ENCODE assay signal across 19 cellular contexts in the genomic region with DNA sequence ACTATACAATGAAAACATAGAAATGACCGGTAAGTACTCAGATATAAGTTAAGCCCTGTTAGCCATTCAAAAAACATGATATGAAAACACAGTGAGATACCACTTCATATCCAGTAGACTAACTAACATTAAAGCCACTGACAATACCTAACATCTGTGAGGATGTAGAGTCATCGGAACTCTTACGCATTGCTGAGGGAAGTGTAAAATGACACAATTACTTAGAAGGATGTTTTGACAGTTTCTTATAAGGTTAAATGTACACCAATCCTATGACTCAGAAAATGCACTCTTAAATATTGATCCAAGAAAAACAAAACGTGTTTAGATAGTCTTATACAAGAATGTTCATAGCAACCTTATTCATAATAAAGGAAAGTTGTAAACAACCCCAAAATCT.
"Had no signal": no experiment of that assay in that cellular context is flagged by ENCODE, and none has a peak within 500 bp of the region (broad histone marks: within the 10 kb centered on the region; RNA-seq: fewer than 3 reads in every experiment).

No MANE protein-coding gene starts in this region.

- H3K27ac Mint-ChIP-seq: activated B cell treated with CpG ODN at 0.5 μM for 24 hours; activated CD8-positive, alpha-beta memory T cell treated with anti-CD3 and anti-CD28 coated beads, Interleukin-2, amount 10 ng/mL, durations not matched to agents 7 days and 5 days; activated naive CD4-positive, alpha-beta T cell treated with anti-CD3 and anti-CD28 coated beads for 36 hours; activated naive CD8-positive, alpha-beta T cell; activated T-cell treated with anti-CD3 and anti-CD28 coated beads, Interleukin-2, amount 50 U/mL, for 24 hours; T-helper 17 cell had no signal

- H3K4me1 Mint-ChIP-seq: activated B cell treated with CpG ODN at 0.5 μM for 24 hours; activated CD8-positive, alpha-beta memory T cell treated with anti-CD3 and anti-CD28 coated beads, Interleukin-2, amount 10 ng/mL, durations not matched to agents 7 days and 5 days; T-helper 17 cell had no signal

- H3K4me3 Mint-ChIP-seq: activated B cell treated with CpG ODN at 0.5 μM for 24 hours; activated CD8-positive, alpha-beta memory T cell treated with anti-CD3 and anti-CD28 coated beads, Interleukin-2, amount 10 ng/mL, durations not matched to agents 7 days and 5 days; activated naive CD4-positive, alpha-beta T cell treated with anti-CD3 and anti-CD28 coated beads for 36 hours; activated naive CD8-positive, alpha-beta T cell; activated T-cell treated with anti-CD3 and anti-CD28 coated beads, Interleukin-2, amount 50 U/mL, for 24 hours; T-helper 17 cell had no signal

- H3K27me3 Mint-ChIP-seq: activated B cell treated with CpG ODN at 0.5 μM for 24 hours; activated CD8-positive, alpha-beta memory T cell treated with anti-CD3 and anti-CD28 coated beads, Interleukin-2, amount 10 ng/mL, durations not matched to agents 7 days and 5 days; activated naive CD8-positive, alpha-beta T cell; activated T-cell treated with anti-CD3 and anti-CD28 coated beads, Interleukin-2, amount 50 U/mL, for 24 hours; T-helper 17 cell had no signal

- DNase-seq: activated B cell treated with CpG ODN at 0.5 μM for 24 hours; activated CD4-positive, alpha-beta T cell treated with anti-CD3 and anti-CD28 coated beads for 48 hours; activated CD4-positive, alpha-beta T cell treated with anti-CD3 and anti-CD28 coated beads, Interleukin-2, amount 50 U/mL, for 48 hours; activated CD8-positive, alpha-beta memory T cell treated with anti-CD3 and anti-CD28 coated beads, Interleukin-2, amount 10 ng/mL, durations not matched to agents 7 days and 5 days; activated gamma-delta T cell; activated naive CD4-positive, alpha-beta T cell treated with anti-CD3 and anti-CD28 coated beads for 36 hours; activated T-cell treated with anti-CD3 and anti-CD28 coated beads, Interleukin-2, amount 50 U/mL, for 24 hours; amygdala; central memory CD4-positive, alpha-beta T cell; NCI-H1105 treated with DMSO at 0.1 percent for 48 hours; NCI-H1436 treated with DMSO at 0.1 percent for 48 hours; NCI-H187; NCI-H2081; NCI-H524; SIG-M5; T-helper 17 cell; T-helper 9 cell had no signal

- FAIRE-seq: RCC 7860 had no signal

- ATAC-seq: activated CD8-positive, alpha-beta memory T cell treated with anti-CD3 and anti-CD28 coated beads, Interleukin-2, amount 10 ng/mL, durations not matched to agents 7 days and 5 days; T-helper 17 cell had no signal
